ENCODE assay signal across 1 cellular context in the genomic region with DNA sequence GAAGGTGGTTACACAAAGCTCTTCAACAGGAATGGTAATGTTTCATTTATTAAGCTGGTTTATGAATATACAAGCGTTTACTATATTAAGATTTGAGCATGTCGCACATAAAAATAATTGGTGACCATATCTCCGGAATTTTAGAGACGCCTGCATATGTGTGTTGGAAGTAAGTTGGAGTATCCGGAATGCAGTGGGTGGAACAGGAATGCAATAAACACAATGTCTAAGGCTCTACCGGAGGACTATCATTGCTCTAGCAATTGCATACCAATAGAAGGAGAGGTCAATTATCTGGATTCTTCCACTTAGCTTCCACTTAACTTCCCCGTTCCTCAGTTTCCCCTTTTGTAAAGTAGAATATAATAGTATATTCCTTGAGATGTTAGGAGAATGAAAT.
TF ChIP-seq lines count a peak whose summit lies in the region.

No MANE protein-coding gene starts in this region.

TF ChIP-seq in GM12878, 131 proteins besides CTCF, POLR2A, EP300 and RAD21 (continued from another document):
- no peak for TF ChIP-seq CBFB (IDR thresholded peaks at IDR 0.05; ENCODE audit: low read depth)
- no peak for TF ChIP-seq NBN (IDR thresholded peaks at IDR 0.05)
- TF ChIP-seq, protein P1, sequence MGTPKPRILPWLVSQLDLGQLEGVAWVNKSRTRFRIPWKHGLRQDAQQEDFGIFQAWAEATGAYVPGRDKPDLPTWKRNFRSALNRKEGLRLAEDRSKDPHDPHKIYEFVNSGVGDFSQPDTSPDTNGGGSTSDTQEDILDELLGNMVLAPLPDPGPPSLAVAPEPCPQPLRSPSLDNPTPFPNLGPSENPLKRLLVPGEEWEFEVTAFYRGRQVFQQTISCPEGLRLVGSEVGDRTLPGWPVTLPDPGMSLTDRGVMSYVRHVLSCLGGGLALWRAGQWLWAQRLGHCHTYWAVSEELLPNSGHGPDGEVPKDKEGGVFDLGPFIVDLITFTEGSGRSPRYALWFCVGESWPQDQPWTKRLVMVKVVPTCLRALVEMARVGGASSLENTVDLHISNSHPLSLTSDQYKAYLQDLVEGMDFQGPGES (IDR thresholded peaks at IDR 0.05) = no peak
- TF ChIP-seq STAT3 (IDR thresholded peaks at IDR 0.05; ENCODE audit: low read depth, low read length) = no peak
- TF ChIP-seq BRCA1 (IDR thresholded peaks at IDR 0.05; ENCODE audit: low read depth, low read length) = no peak
- no peak for TF ChIP-seq TAF1 (IDR thresholded peaks at IDR 0.05; ENCODE audit: borderline replicate concordance, low read depth, low read length)
- no peak for TF ChIP-seq MEF2B (IDR thresholded peaks at IDR 0.05; ENCODE audit: partially characterized antibody, poor library complexity, severe bottlenecking)
- TF ChIP-seq STAT1 (conservative IDR thresholded peaks at IDR 0.05) = no peak
- TF ChIP-seq CHD4 (IDR thresholded peaks at IDR 0.05) = no peak
- TF ChIP-seq MTA2 (IDR thresholded peaks at IDR 0.05; ENCODE audit: low read depth) = no peak
- TF ChIP-seq, protein P2, sequence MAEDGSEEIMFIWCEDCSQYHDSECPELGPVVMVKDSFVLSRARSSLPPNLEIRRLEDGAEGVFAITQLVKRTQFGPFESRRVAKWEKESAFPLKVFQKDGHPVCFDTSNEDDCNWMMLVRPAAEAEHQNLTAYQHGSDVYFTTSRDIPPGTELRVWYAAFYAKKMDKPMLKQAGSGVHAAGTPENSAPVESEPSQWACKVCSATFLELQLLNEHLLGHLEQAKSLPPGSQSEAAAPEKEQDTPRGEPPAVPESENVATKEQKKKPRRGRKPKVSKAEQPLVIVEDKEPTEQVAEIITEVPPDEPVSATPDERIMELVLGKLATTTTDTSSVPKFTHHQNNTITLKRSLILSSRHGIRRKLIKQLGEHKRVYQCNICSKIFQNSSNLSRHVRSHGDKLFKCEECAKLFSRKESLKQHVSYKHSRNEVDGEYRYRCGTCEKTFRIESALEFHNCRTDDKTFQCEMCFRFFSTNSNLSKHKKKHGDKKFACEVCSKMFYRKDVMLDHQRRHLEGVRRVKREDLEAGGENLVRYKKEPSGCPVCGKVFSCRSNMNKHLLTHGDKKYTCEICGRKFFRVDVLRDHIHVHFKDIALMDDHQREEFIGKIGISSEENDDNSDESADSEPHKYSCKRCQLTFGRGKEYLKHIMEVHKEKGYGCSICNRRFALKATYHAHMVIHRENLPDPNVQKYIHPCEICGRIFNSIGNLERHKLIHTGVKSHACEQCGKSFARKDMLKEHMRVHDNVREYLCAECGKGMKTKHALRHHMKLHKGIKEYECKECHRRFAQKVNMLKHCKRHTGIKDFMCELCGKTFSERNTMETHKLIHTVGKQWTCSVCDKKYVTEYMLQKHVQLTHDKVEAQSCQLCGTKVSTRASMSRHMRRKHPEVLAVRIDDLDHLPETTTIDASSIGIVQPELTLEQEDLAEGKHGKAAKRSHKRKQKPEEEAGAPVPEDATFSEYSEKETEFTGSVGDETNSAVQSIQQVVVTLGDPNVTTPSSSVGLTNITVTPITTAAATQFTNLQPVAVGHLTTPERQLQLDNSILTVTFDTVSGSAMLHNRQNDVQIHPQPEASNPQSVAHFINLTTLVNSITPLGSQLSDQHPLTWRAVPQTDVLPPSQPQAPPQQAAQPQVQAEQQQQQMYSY (CRISPR knock-in tag; IDR thresholded peaks at IDR 0.05) = no peak
- TF ChIP-seq ASH2L (IDR thresholded peaks at IDR 0.05; ENCODE audit: borderline replicate concordance, low read depth) = no peak
- TF ChIP-seq, protein P3, sequence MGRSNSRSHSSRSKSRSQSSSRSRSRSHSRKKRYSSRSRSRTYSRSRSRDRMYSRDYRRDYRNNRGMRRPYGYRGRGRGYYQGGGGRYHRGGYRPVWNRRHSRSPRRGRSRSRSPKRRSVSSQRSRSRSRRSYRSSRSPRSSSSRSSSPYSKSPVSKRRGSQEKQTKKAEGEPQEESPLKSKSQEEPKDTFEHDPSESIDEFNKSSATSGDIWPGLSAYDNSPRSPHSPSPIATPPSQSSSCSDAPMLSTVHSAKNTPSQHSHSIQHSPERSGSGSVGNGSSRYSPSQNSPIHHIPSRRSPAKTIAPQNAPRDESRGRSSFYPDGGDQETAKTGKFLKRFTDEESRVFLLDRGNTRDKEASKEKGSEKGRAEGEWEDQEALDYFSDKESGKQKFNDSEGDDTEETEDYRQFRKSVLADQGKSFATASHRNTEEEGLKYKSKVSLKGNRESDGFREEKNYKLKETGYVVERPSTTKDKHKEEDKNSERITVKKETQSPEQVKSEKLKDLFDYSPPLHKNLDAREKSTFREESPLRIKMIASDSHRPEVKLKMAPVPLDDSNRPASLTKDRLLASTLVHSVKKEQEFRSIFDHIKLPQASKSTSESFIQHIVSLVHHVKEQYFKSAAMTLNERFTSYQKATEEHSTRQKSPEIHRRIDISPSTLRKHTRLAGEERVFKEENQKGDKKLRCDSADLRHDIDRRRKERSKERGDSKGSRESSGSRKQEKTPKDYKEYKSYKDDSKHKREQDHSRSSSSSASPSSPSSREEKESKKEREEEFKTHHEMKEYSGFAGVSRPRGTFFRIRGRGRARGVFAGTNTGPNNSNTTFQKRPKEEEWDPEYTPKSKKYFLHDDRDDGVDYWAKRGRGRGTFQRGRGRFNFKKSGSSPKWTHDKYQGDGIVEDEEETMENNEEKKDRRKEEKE (IDR thresholded peaks at IDR 0.05) = no peak
- TF ChIP-seq MXI1 (IDR thresholded peaks at IDR 0.05; ENCODE audit: low read depth, low read length) = no peak
